ENCODE assay signal across 8 cellular contexts in the genomic region with DNA sequence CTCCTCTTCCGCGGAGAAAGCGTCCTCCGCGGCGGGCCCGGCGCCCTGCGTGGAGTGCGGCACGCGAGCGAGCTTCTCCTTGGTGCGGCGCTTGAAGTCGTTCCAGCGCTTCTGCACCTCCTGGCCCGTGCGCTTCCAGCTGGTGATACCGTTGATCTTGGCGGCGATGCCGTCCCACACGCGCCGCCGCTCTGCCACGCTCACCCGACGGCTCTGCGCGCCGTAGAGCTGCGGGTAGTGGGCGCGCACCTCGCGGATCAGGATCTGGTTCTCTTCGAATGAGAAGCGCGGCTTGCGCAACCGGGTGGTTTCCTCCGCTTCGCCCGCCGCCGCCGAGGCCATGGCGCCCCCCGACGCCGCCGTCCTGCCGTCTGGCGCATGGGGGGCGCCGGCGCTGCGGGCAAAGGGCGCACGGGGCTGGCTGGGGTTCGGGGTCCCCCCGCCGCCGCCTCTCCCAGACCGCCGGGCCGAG. TPM values are rescaled to one million over a fixed set of nuclear protein-coding genes. Genes with fewer than 3 reads are reported as not detected.
DNase-seq lines count a peak whose midpoint lies in the region; ATAC-seq lines count a peak whose summit lies in the region.

No MANE protein-coding gene starts in this region.

- DNase-seq in NCI-H82 (lab: John Stamatoyannopoulos, UW) (peak; percentile 68), NCI-H82 treated with DMSO at 0.1 percent for 48 hours (lab: John Stamatoyannopoulos, UW; ENCODE audit: unreplicated experiment) (no peak), T-cell (peak in 26 of 34 experiments; percentile 6 to 53 (median 33)), islet precursor cell (no peak), hippocampal formation (lab: John Stamatoyannopoulos, UW) (no peak)
- DNase-seq in effector memory CD4-positive, alpha-beta T cell = peak in 1 of 3 donors; percentile 20

- peaks cover 9% of the 10 kb centered on the region for H3K4me1 ChIP-seq in effector memory CD4-positive, alpha-beta T cell (ENCODE audit: control insufficient read depth, insufficient read depth, low read length, poor library complexity, severe bottlenecking)
- peaks cover 13% of the 10 kb centered on the region for H3K4me1 ChIP-seq in mucosa of stomach (ENCODE audit: control insufficient read depth, insufficient read depth, low read length)

- CTCF ChIA-PET in T-cell (lab: Charles Lee) = interaction anchor here (0.5 to 1.3 kb wide), 7 partner anchors 9 to 201 kb away, joined by 3 to 8 read pairs (median 3); a partner anchor contains a TSS

- POLR2A ChIA-PET in T-cell (lab: Charles Lee) = no interaction called here

- H3K9ac ChIP-seq in mucosa of stomach (ENCODE audit: low read length) = peak overlapping the region; percentile 39

- peak overlapping the region; percentile 28 to 95 (median 62) for H3K4me3 Mint-ChIP-seq in T-cell

- peaks cover 16 to 25% (median 19%) of the 10 kb centered on the region in 3 donors for H3K4me1 Mint-ChIP-seq in T-cell

- ATAC-seq in T-cell (replicated peaks in 1 of 4) (no peak), GM19467 (IDR thresholded peaks at IDR 0.05; ENCODE audit: unreplicated experiment) (no peak)

- H3K27me3 Mint-ChIP-seq in T-cell = peaks cover 0 to 1% of the 10 kb centered on the region in 2 donors

- H3K27ac ChIP-seq in effector memory CD4-positive, alpha-beta T cell (ENCODE audit: insufficient read depth, low read length, poor library complexity, severe bottlenecking) = no peak overlapping the region

- peaks cover 21% of the 10 kb centered on the region for H3K36me3 Mint-ChIP-seq in T-cell

- H3K36me3 ChIP-seq in effector memory CD4-positive, alpha-beta T cell (ENCODE audit: control insufficient read depth, insufficient read depth, low read length) = peaks cover 11% of the 10 kb centered on the region
- no peaks in the 10 kb centered on the region for H3K36me3 ChIP-seq in mucosa of stomach (ENCODE audit: control insufficient read depth, insufficient read depth, low read length)

- H3K4me3 ChIP-seq in effector memory CD4-positive, alpha-beta T cell (ENCODE audit: insufficient read depth, low read depth, low read length, poor library complexity, severe bottlenecking) = peak overlapping the region; percentile 66
- H3K4me3 ChIP-seq in mucosa of stomach (ENCODE audit: low read length) = peak overlapping the region; percentile 74

- no peaks in the 10 kb centered on the region for H3K9me3 Mint-ChIP-seq in T-cell

- H3K9me3 ChIP-seq in effector memory CD4-positive, alpha-beta T cell (ENCODE audit: control insufficient read depth, low read length) = no peaks in the 10 kb centered on the region
- no peaks in the 10 kb centered on the region for H3K9me3 ChIP-seq in mucosa of stomach (ENCODE audit: control insufficient read depth, low read length)

- no peaks in the 10 kb centered on the region for H3K27me3 ChIP-seq in effector memory CD4-positive, alpha-beta T cell (replicated peaks; ENCODE audit: control insufficient read depth, insufficient read depth, low read length, poor library complexity, severe bottlenecking)
- no peaks in the 10 kb centered on the region for H3K27me3 ChIP-seq in mucosa of stomach (ENCODE audit: control insufficient read depth, insufficient read depth, low read length)

- no peak overlapping the region for H3K27ac Mint-ChIP-seq in T-cell

RNA-seq across cellular contexts. Expression of a gene that starts 0.9 kb away (rescaled TPM):
- 10 to 100 TPM in 3 of 5 donors, 1 to 10 TPM in 2; 7.3 to 17.5 (median 16.9) TPM for total RNA-seq in T-cell

RNA-seq across cellular contexts. Expression of a gene that starts 13.1 kb away (rescaled TPM):
- total RNA-seq in T-cell = not detected

RNA-seq across cellular contexts. Expression of a gene that starts 15.5 kb away (rescaled TPM):
- 10 to 100 TPM; 22.7 to 42.3 (median 38.0) TPM for total RNA-seq in T-cell

RNA-seq across cellular contexts. Expression of a gene that starts 37.3 kb away (rescaled TPM):
- total RNA-seq in T-cell = under 1 TPM in 1 of 5 donors, not detected in 4; 0.16 TPM

RNA-seq across cellular contexts. Expression of a gene that starts 38.5 kb away (rescaled TPM):
- 100 to 1,000 TPM in 1 of 5 donors, 10 to 100 TPM in 4; 89.7 to 102 (median 94.7) TPM for total RNA-seq in T-cell

Comparison
In these comparisons a context has a peak if more than half of its experiments do, and no peak if none do; other contexts are left out.
1. DNase-seq: peak in NCI-H82 (single experiment) and T-cell (26 of 34); none in NCI-H82 treated with DMSO at 0.1 percent for 48 hours (single experiment), islet precursor cell (single experiment) and hippocampal formation (0 of 2).